Comparison of ENCODE assay signal across 30 cellular contexts in the genomic region with DNA sequence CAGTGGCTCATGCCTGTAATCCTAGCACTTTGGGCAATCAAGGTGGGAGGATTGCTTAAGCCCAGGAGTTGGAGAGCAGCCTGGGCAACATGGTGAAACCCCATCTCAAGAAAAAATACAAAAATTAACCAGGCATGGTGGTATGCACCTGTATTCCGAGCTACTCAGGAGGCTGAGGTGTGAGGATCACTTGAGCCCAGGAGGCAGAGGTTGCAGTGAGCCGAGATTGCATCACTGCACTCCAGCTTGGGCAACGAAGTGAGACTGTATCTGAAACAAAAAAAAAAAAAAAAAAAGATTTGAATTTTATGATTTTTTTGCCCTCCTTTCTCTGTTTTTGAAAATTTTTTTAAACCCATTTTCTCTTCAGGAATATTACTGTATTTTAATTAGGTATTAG.
"Had no signal": no experiment of that assay in that cellular context is flagged by ENCODE, and none has a peak within 500 bp of the region (broad histone marks: within the 10 kb centered on the region; RNA-seq: fewer than 3 reads in every experiment).

No MANE protein-coding gene starts in this region.

- DNase-seq: activated CD4-positive, alpha-beta memory T cell treated with anti-CD3 and anti-CD28 coated beads, Interleukin-2, amount 10 ng/mL, durations not matched to agents 7 days and 5 days; activated CD4-positive, alpha-beta T cell treated with anti-CD3 and anti-CD28 coated beads for 1 hour; activated CD4-positive, alpha-beta T cell treated with anti-CD3 and anti-CD28 coated beads for 4 hours; activated CD4-positive, alpha-beta T cell treated with anti-CD3 and anti-CD28 coated beads, Interleukin-2, amount 10 ng/mL, durations not matched to agents 7 days and 5 days; activated CD4-positive, alpha-beta T cell treated with anti-CD3 and anti-CD28 coated beads, Interleukin-2, amount 50 U/mL, for 4 hours; activated CD8-positive, alpha-beta memory T cell treated with anti-CD3 and anti-CD28 coated beads for 24 hours; activated gamma-delta T cell; activated naive CD4-positive, alpha-beta T cell; activated naive CD4-positive, alpha-beta T cell treated with anti-CD3 and anti-CD28 coated beads, Interleukin-2, amount 10 ng/mL, durations not matched to agents 7 days and 5 days; activated naive CD8-positive, alpha-beta T cell treated with anti-CD3 and anti-CD28 coated beads, Interleukin-2, amount 10 ng/mL, durations not matched to agents 7 days and 5 days; activated T-cell treated with anti-CD3 and anti-CD28 coated beads, Interleukin-2, amount 50 U/mL, for 1 hour; activated T-cell treated with anti-CD3 and anti-CD28 coated beads, Interleukin-2, amount 50 U/mL, for 48 hours; central memory CD4-positive, alpha-beta T cell; dorsolateral prefrontal cortex; effector memory CD4-positive, alpha-beta T cell; esophagus squamous epithelium; foreskin melanocyte; heart right ventricle; T-helper 2 cell had no signal

- H3K4me3 Mint-ChIP-seq: activated CD4-positive, alpha-beta memory T cell treated with anti-CD3 and anti-CD28 coated beads, Interleukin-2, amount 10 ng/mL, durations not matched to agents 7 days and 5 days; activated CD4-positive, alpha-beta T cell treated with anti-CD3 and anti-CD28 coated beads, Interleukin-2, amount 10 ng/mL, durations not matched to agents 7 days and 5 days; activated naive CD4-positive, alpha-beta T cell treated with anti-CD3 and anti-CD28 coated beads, Interleukin-2, amount 10 ng/mL, durations not matched to agents 7 days and 5 days; activated naive CD8-positive, alpha-beta T cell treated with anti-CD3 and anti-CD28 coated beads, Interleukin-2, amount 10 ng/mL, durations not matched to agents 7 days and 5 days; activated T-helper 1 cell treated with anti-CD3 and anti-CD28 coated beads, Interleukin-12 subunit alpha, Interleukin-12 subunit beta, Interleukin-2, Interleukin-4 antibody, amounts not matched to agents 30 ng/mL and 10 ng/mL and 1 ng/mL, durations not matched to agents 14 hours and 24 hours and 36 hours; dendritic cell treated with granulocyte-macrophage colony-stimulating factor and Interleukin-4, amounts not matched to agents 40 ng/mL and 50 ng/mL, for 4 days had no signal

- H3K9me3 ChIP-seq: ascending aorta, breast epithelium, esophagus squamous epithelium, gastroesophageal sphincter, heart right ventricle had no signal

- H3K36me3 ChIP-seq: ascending aorta, breast epithelium, cardiac muscle cell, esophagus squamous epithelium, gastroesophageal sphincter, heart right ventricle had no signal

- H3K27ac ChIP-seq: breast epithelium, cardiac muscle cell, coronary artery, dorsolateral prefrontal cortex, epithelial cell of prostate, esophagus squamous epithelium, gastroesophageal sphincter, heart right ventricle, hepatocyte had no signal

- H2AFZ ChIP-seq: hepatocyte had no signal

- H3K4me3 ChIP-seq: ascending aorta, breast epithelium, cardiac muscle cell, coronary artery, dorsolateral prefrontal cortex, esophagus squamous epithelium, gastroesophageal sphincter, heart right ventricle, hepatocyte had no signal

- H3K27ac Mint-ChIP-seq: activated CD4-positive, alpha-beta memory T cell treated with anti-CD3 and anti-CD28 coated beads, Interleukin-2, amount 10 ng/mL, durations not matched to agents 7 days and 5 days; activated CD4-positive, alpha-beta T cell treated with anti-CD3 and anti-CD28 coated beads, Interleukin-2, amount 10 ng/mL, durations not matched to agents 7 days and 5 days; activated naive CD4-positive, alpha-beta T cell treated with anti-CD3 and anti-CD28 coated beads, Interleukin-2, amount 10 ng/mL, durations not matched to agents 7 days and 5 days; activated naive CD4-positive, alpha-beta T cell treated with anti-CD3 and anti-CD28 coated beads, Interleukin-2, amount 50 U/mL, for 72 hours; activated T-helper 1 cell treated with anti-CD3 and anti-CD28 coated beads, Interleukin-12 subunit alpha, Interleukin-12 subunit beta, Interleukin-2, Interleukin-4 antibody, amounts not matched to agents 30 ng/mL and 10 ng/mL and 1 ng/mL, durations not matched to agents 14 hours and 24 hours and 36 hours; dendritic cell treated with granulocyte-macrophage colony-stimulating factor and Interleukin-4, amounts not matched to agents 40 ng/mL and 50 ng/mL, for 4 days had no signal

- H3K9me3 Mint-ChIP-seq: activated CD4-positive, alpha-beta memory T cell treated with anti-CD3 and anti-CD28 coated beads, Interleukin-2, amount 10 ng/mL, durations not matched to agents 7 days and 5 days; activated naive CD4-positive, alpha-beta T cell treated with anti-CD3 and anti-CD28 coated beads, Interleukin-2, amount 10 ng/mL, durations not matched to agents 7 days and 5 days; activated naive CD8-positive, alpha-beta T cell treated with anti-CD3 and anti-CD28 coated beads, Interleukin-2, amount 10 ng/mL, durations not matched to agents 7 days and 5 days; activated T-helper 1 cell treated with anti-CD3 and anti-CD28 coated beads, Interleukin-12 subunit alpha, Interleukin-12 subunit beta, Interleukin-2, Interleukin-4 antibody, amounts not matched to agents 30 ng/mL and 10 ng/mL and 1 ng/mL, durations not matched to agents 14 hours and 24 hours and 36 hours; dendritic cell treated with granulocyte-macrophage colony-stimulating factor and Interleukin-4, amounts not matched to agents 40 ng/mL and 50 ng/mL, for 4 days had no signal

- ATAC-seq: activated naive CD4-positive, alpha-beta T cell treated with anti-CD3 and anti-CD28 coated beads, Interleukin-2, amount 50 U/mL, for 72 hours; gastroesophageal sphincter; heart right ventricle had no signal

- H3K27me3 Mint-ChIP-seq: activated CD4-positive, alpha-beta memory T cell treated with anti-CD3 and anti-CD28 coated beads, Interleukin-2, amount 10 ng/mL, durations not matched to agents 7 days and 5 days; activated CD4-positive, alpha-beta T cell treated with anti-CD3 and anti-CD28 coated beads, Interleukin-2, amount 10 ng/mL, durations not matched to agents 7 days and 5 days; activated naive CD4-positive, alpha-beta T cell treated with anti-CD3 and anti-CD28 coated beads, Interleukin-2, amount 10 ng/mL, durations not matched to agents 7 days and 5 days; activated naive CD8-positive, alpha-beta T cell treated with anti-CD3 and anti-CD28 coated beads, Interleukin-2, amount 10 ng/mL, durations not matched to agents 7 days and 5 days; brain; dendritic cell treated with granulocyte-macrophage colony-stimulating factor and Interleukin-4, amounts not matched to agents 40 ng/mL and 50 ng/mL, for 4 days had no signal

- H3K27me3 ChIP-seq: ascending aorta, breast epithelium, cardiac muscle cell, esophagus squamous epithelium, gastroesophageal sphincter, heart right ventricle, hepatocyte had no signal

- H3K4me1 ChIP-seq: breast epithelium, gastroesophageal sphincter had no signal

- H3K4me2 ChIP-seq: hepatocyte had no signal

- H3K36me3 Mint-ChIP-seq: brain had no signal
